ENCODE assay signal across 27 cellular contexts in genomic region chr6:48834706-48835105, GRCh38.
A peak's percentile ranks its signal among the peaks of the same experiment; 100 is the strongest.
DNase-seq lines count a peak whose midpoint lies in the region; TF ChIP-seq lines count a peak whose summit lies in the region.
"Had no signal": no experiment of that assay in that cellular context is flagged by ENCODE, and none has a peak within 500 bp of the region (broad histone marks: within the 10 kb centered on the region; RNA-seq: fewer than 3 reads in every experiment).

No MANE protein-coding gene starts in this region.

- H3K9me3 ChIP-seq in A673 (ENCODE audit: low read depth, low read length, poor library complexity, severe bottlenecking): no peaks in the 10 kb centered on the region
- H3K9me3 ChIP-seq: ascending aorta, lower lobe of right lung, ovary, tibial nerve had no signal

- H3K27ac ChIP-seq in A673 (ENCODE audit: low read depth, low read length, poor library complexity, severe bottlenecking): no peak overlapping the region
- H3K27ac ChIP-seq: ascending aorta, lower lobe of right lung, ovary, tibial nerve had no signal

- no peaks in the 10 kb centered on the region for H3K36me3 ChIP-seq in A673 (ENCODE audit: insufficient read depth, low read length, poor library complexity, severe bottlenecking)
- H3K36me3 ChIP-seq: ascending aorta, lower lobe of right lung, ovary, tibial nerve had no signal

- H3K4me1 ChIP-seq in A673 (ENCODE audit: insufficient read depth, low read length, poor library complexity, severe bottlenecking): no peaks in the 10 kb centered on the region
- H3K4me1 ChIP-seq: ascending aorta, lower lobe of right lung, tibial nerve had no signal

- DNase-seq in A673 (ENCODE audit: low spot score) (peak; percentile 47), H4 (ENCODE audit: low spot score) (peak; percentile 60), SK-MEL-5 (ENCODE audit: low read depth, low spot score) (peak; percentile 52), fibroblast of pulmonary artery (ENCODE audit: low read depth) (peak; percentile 25), RPMI8226 (no peak), NCI-H510A (lab: John Stamatoyannopoulos, UW) (no peak), NCI-H1930 (lab: John Stamatoyannopoulos, UW) (no peak)
- DNase-seq in stimulated activated naive CD4-positive, alpha-beta T cell (lab: John Stamatoyannopoulos, UW): no peak
- DNase-seq: ACHN; activated CD4-positive, alpha-beta T cell treated with anti-CD3 and anti-CD28 coated beads, Interleukin-2, amount 50 U/mL, for 48 hours; activated CD8-positive, alpha-beta memory T cell treated with anti-CD3 and anti-CD28 coated beads, Interleukin-2, amount 50 U/mL, for 48 hours; caudate nucleus; DMS53; endodermal cell; GDM1; lower lobe of right lung; NCI-H1436; NCI-H2171; NCI-H524; ovary; retina; stimulated activated CD4-positive, alpha-beta T cell treated with anti-CD3 and anti-CD28 coated beads, Interleukin-2, amount 100 ng/mL, for 24 hours; T-helper 1 cell had no signal

- intact Hi-C loops in A673 (cut with micrococcal nuclease; ENCODE audit: unreplicated experiment): no loop called here

- POLR2A ChIA-PET in A673 (lab: Charles Lee; ENCODE audit: low non-redundant PET): no interaction called here

- H3K4me3 ChIP-seq in A673 (ENCODE audit: low read depth, low read length, poor library complexity, severe bottlenecking) (no peak overlapping the region), fibroblast of pulmonary artery (replicated peaks; ENCODE audit: low read depth, low read length) (no peak overlapping the region)
- H3K4me3 ChIP-seq: ascending aorta, K562, lower lobe of right lung, ovary, smooth muscle cell, tibial nerve had no signal

- no peaks in the 10 kb centered on the region for H3K27me3 ChIP-seq in A673 (replicated peaks; ENCODE audit: insufficient read depth, low read depth, low read length, poor library complexity)
- H3K27me3 ChIP-seq: ascending aorta, ovary, tibial nerve had no signal

- CTCF ChIA-PET in A673 (lab: Charles Lee): interaction anchor here (0.6 kb wide), 1 partner anchor 1871 kb away, joined by 3 read pairs; no protein-coding TSS in a partner anchor

- TF ChIP-seq CTCF in A673 (conservative IDR thresholded peaks at IDR 0.05; ENCODE audit: low read depth, low read length): no peak
- no peak for TF ChIP-seq CTCF in fibroblast of pulmonary artery (IDR thresholded peaks at IDR 0.05; ENCODE audit: low read length, missing control alignments)

- in situ Hi-C loops in SK-MEL-5 (cut with HindIII; ENCODE audit: low pct_unique_long_range_greater_than_20kb, low sequenced_read_pairs): no loop called here

- BruUV-seq in A673 (replicated peaks; lab: Mats Ljungman, UMichigan): no TSS peak

Comparison
In these comparisons a context has a peak if more than half of its experiments do, and no peak if none do; other contexts are left out.
1. DNase-seq: peak in A673 (single experiment), H4 (single experiment), SK-MEL-5 (single experiment) and fibroblast of pulmonary artery (single experiment); none in RPMI8226 (single experiment), NCI-H510A (single experiment), NCI-H1930 (0 of 2) and stimulated activated naive CD4-positive, alpha-beta T cell (0 of 6).